Comparison of ENCODE assay signal across 11 cellular contexts in the genomic region with DNA sequence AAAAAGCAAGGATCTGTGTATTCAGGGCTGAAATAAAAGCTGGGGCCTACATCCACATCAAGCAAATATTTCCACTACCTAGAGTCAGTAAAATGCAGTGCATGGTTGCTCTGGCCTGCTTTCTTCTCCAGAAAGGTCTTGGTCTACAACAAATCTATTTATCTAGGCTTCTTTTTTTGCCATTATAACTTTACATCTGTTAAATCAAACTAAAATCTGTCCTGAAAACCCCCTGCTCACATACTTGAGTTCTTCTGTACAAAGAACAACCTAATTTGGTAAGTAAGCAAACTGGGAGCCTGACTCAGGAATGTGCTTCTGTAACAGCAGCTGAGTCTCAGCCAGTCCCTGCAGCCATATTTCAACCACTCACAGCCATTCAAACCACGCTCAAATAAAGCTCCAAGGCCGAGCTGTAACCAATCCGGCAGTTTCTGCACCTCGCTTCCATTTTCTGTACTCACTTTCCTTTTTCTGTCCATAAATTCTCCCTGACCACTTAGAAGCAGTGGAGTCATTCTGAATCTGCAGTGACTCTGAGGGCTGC.
DNase-seq lines count a peak whose midpoint lies in the region; ATAC-seq, FAIRE-seq and TF ChIP-seq lines count a peak whose summit lies in the region.
"Had no signal": no experiment of that assay in that cellular context is flagged by ENCODE, and none has a peak within 500 bp of the region (broad histone marks: within the 10 kb centered on the region; RNA-seq: fewer than 3 reads in every experiment).

No MANE protein-coding gene starts in this region.

- H3K36me3 ChIP-seq in Panc1 (ENCODE audit: control insufficient read depth, insufficient read depth, low read length) = no peaks in the 10 kb centered on the region
- H3K36me3 ChIP-seq in naive thymus-derived CD4-positive, alpha-beta T cell (ENCODE audit: control insufficient read depth in 2 of 3, insufficient read depth in 3 of 3, low read length in 3 of 3) = peaks cover 0 to 3% (median 0%) of the 10 kb centered on the region in 3 experiments

- peak overlapping the region; percentile 59 for H3K27ac ChIP-seq in 22Rv1
- peak overlapping the region; percentile 89 for H3K27ac ChIP-seq in Panc1 (ENCODE audit: low read length)
- no peak overlapping the region for H3K27ac ChIP-seq in naive thymus-derived CD4-positive, alpha-beta T cell (ENCODE audit: low read depth, low read length)
- H3K27ac ChIP-seq: BLaER1 had no signal

- no peaks in the 10 kb centered on the region for H3K27me3 Mint-ChIP-seq in naive thymus-derived CD4-positive, alpha-beta T cell

- CTCF ChIA-PET in Panc1 (lab: Charles Lee) = no interaction called here
- CTCF ChIA-PET in naive thymus-derived CD4-positive, alpha-beta T cell (lab: Charles Lee) = no interaction called here

- H3K9me3 Mint-ChIP-seq in naive thymus-derived CD4-positive, alpha-beta T cell = peaks cover 4 to 25% (median 18%) of the 10 kb centered on the region in 11 donors

- H3K36me3 Mint-ChIP-seq in naive thymus-derived CD4-positive, alpha-beta T cell = peaks cover 31 to 49% (median 43%) of the 10 kb centered on the region in 5 donors

- H3K27ac Mint-ChIP-seq in naive thymus-derived CD4-positive, alpha-beta T cell = peak overlapping the region in 7 of 9 donors; percentile 38 to 82 (median 57)

- H3K4me3 Mint-ChIP-seq in naive thymus-derived CD4-positive, alpha-beta T cell = no peak overlapping the region

- H3K4me3 ChIP-seq in Panc1 (ENCODE audit: low read depth in 2 of 2, low read length in 2 of 2) (no peak overlapping the region), fibroblast of mammary gland (ENCODE audit: control insufficient read depth, low read depth, low read length) (no peak overlapping the region)
- H3K4me3 ChIP-seq in naive thymus-derived CD4-positive, alpha-beta T cell (ENCODE audit: low read length) = no peak overlapping the region
- H3K4me3 ChIP-seq: BLaER1 had no signal

- peaks cover 12 to 39% (median 31%) of the 10 kb centered on the region in 7 donors for H3K4me1 Mint-ChIP-seq in naive thymus-derived CD4-positive, alpha-beta T cell

- FAIRE-seq in GM12891 (lab: Jason Lieb, UNC) = no peak

- no peak for TF ChIP-seq CTCF in 22Rv1 (IDR thresholded peaks at IDR 0.05)
- TF ChIP-seq CTCF in Panc1 (IDR thresholded peaks at IDR 0.05) = no peak
- TF ChIP-seq CTCF in fibroblast of mammary gland (conservative IDR thresholded peaks at IDR 0.05; ENCODE audit: control insufficient read depth, insufficient read depth, low read depth, low read length) = no peak

- TSS peak; percentile 8 for BruUV-seq in Panc1 (replicated peaks; lab: Mats Ljungman, UMichigan)

- no peak for TF ChIP-seq POLR2A in GM12891 (IDR thresholded peaks at IDR 0.05; ENCODE audit: low read depth, low read length)

- POLR2A ChIA-PET in Panc1 (lab: Charles Lee) = interaction anchor here (0.6 to 1.1 kb wide), 2 partner anchors 26 to 97 kb away, joined by 3 to 4 read pairs; no protein-coding TSS in a partner anchor
- POLR2A ChIA-PET in naive thymus-derived CD4-positive, alpha-beta T cell (lab: Charles Lee) = no interaction called here

- intact Hi-C loops in Panc1 (cut with micrococcal nuclease; ENCODE audit: unreplicated experiment) = no loop called here
- intact Hi-C loops in naive thymus-derived CD4-positive, alpha-beta T cell (cut with micrococcal nuclease) = no loop called here

- no peaks in the 10 kb centered on the region for H3K9me3 ChIP-seq in Panc1 (ENCODE audit: control insufficient read depth, insufficient read depth, low read depth, low read length)
- H3K9me3 ChIP-seq in naive thymus-derived CD4-positive, alpha-beta T cell (ENCODE audit: control insufficient read depth in 2 of 3, low read length in 3 of 3) = peaks cover 0 to 7% (median 0%) of the 10 kb centered on the region in 3 experiments

- peaks cover 38% of the 10 kb centered on the region for H3K4me1 ChIP-seq in Panc1 (ENCODE audit: control insufficient read depth, insufficient read depth, low read length)
- H3K4me1 ChIP-seq in naive thymus-derived CD4-positive, alpha-beta T cell (ENCODE audit: control insufficient read depth in 2 of 2, insufficient read depth in 2 of 2, low read length in 2 of 2) = peaks cover 0 to 2% of the 10 kb centered on the region in 2 donors
- H3K4me1 ChIP-seq: BLaER1 had no signal

- no peaks in the 10 kb centered on the region for H3K27me3 ChIP-seq in Panc1 (ENCODE audit: control insufficient read depth, insufficient read depth, low read length)
- no peaks in the 10 kb centered on the region for H3K27me3 ChIP-seq in naive thymus-derived CD4-positive, alpha-beta T cell (ENCODE audit: control insufficient read depth in 2 of 2, insufficient read depth in 2 of 2, low read length in 2 of 2)
- H3K27me3 ChIP-seq: BLaER1 had no signal

- DNase-seq in Panc1 (ENCODE audit: low read depth, low spot score) (no peak), fibroblast of mammary gland (ENCODE audit: low read depth) (peak; percentile 69), mesenteric fat pad (ENCODE audit: low spot score) (no peak), GM12891 (ENCODE audit: insufficient read length, low spot score) (no peak)
- no peak for DNase-seq in naive thymus-derived CD4-positive, alpha-beta T cell
- no peak for DNase-seq in stimulated activated naive CD4-positive, alpha-beta T cell treated with Interleukin-2 at 50 U/mL for 16 hours (lab: John Stamatoyannopoulos, UW)
- DNase-seq: activated CD4-positive, CD25-positive, alpha-beta regulatory T cell treated with anti-CD3 and anti-CD28 coated beads, Interleukin-2, amount 50 U/mL, for 72 hours; NCI-H1092 treated with DMSO at 0.1 percent for 48 hours had no signal

- ATAC-seq in Panc1 (peak; percentile 24), GM21423 (IDR thresholded peaks at IDR 0.05; ENCODE audit: unreplicated experiment) (no peak)
- ATAC-seq in naive thymus-derived CD4-positive, alpha-beta T cell = no peak

- in situ Hi-C loops in Panc1 (cut with HindIII; ENCODE audit: low pct_unique_long_range_greater_than_20kb, low sequenced_read_pairs) = no loop called here

TF ChIP-seq in GM12891, 5 proteins besides CTCF, POLR2A, EP300 and RAD21:
- TF ChIP-seq TAF1 (IDR thresholded peaks at IDR 0.05; ENCODE audit: low read depth, low read length) (no peak), POU2F2 (IDR thresholded peaks at IDR 0.05; ENCODE audit: low read depth, low read length) (no peak), POLR2AphosphoS5 (IDR thresholded peaks at IDR 0.05; ENCODE audit: low read depth, low read length) (no peak), SPI1 (IDR thresholded peaks at IDR 0.05; ENCODE audit: low read depth, low read length) (no peak), PAX5 (IDR thresholded peaks at IDR 0.05; ENCODE audit: insufficient read depth, low read length, severe bottlenecking) (no peak)
